Comparison of ENCODE assay signal across 1 cellular context in genomic region chr17:36825113-36825955, GRCh38.
TF ChIP-seq lines count a peak whose summit lies in the region.

No MANE protein-coding gene starts in this region.

TF ChIP-seq in HCT116, 20 proteins besides CTCF, POLR2A, EP300 and RAD21:
- TF ChIP-seq, protein P1, sequence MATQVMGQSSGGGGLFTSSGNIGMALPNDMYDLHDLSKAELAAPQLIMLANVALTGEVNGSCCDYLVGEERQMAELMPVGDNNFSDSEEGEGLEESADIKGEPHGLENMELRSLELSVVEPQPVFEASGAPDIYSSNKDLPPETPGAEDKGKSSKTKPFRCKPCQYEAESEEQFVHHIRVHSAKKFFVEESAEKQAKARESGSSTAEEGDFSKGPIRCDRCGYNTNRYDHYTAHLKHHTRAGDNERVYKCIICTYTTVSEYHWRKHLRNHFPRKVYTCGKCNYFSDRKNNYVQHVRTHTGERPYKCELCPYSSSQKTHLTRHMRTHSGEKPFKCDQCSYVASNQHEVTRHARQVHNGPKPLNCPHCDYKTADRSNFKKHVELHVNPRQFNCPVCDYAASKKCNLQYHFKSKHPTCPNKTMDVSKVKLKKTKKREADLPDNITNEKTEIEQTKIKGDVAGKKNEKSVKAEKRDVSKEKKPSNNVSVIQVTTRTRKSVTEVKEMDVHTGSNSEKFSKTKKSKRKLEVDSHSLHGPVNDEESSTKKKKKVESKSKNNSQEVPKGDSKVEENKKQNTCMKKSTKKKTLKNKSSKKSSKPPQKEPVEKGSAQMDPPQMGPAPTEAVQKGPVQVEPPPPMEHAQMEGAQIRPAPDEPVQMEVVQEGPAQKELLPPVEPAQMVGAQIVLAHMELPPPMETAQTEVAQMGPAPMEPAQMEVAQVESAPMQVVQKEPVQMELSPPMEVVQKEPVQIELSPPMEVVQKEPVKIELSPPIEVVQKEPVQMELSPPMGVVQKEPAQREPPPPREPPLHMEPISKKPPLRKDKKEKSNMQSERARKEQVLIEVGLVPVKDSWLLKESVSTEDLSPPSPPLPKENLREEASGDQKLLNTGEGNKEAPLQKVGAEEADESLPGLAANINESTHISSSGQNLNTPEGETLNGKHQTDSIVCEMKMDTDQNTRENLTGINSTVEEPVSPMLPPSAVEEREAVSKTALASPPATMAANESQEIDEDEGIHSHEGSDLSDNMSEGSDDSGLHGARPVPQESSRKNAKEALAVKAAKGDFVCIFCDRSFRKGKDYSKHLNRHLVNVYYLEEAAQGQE (IDR thresholded peaks at IDR 0.05; ENCODE audit: low read depth), result no peak
- TF ChIP-seq ELF1 (IDR thresholded peaks at IDR 0.05; ENCODE audit: borderline replicate concordance, low read depth) (no peak), JUND (IDR thresholded peaks at IDR 0.05) (no peak), ZFX (IDR thresholded peaks at IDR 0.05) (no peak), EZH2 (IDR thresholded peaks at IDR 0.05) (no peak), SP1 (IDR thresholded peaks at IDR 0.05; ENCODE audit: low read depth) (no peak), CBX3 (IDR thresholded peaks at IDR 0.05; ENCODE audit: low read depth) (no peak), TCF7L2 (IDR thresholded peaks at IDR 0.05; ENCODE audit: borderline replicate concordance, extremely low read depth, insufficient read depth, insufficient read length) (no peak), EGR1 (IDR thresholded peaks at IDR 0.05; ENCODE audit: low read depth) (no peak), SRF (IDR thresholded peaks at IDR 0.05; ENCODE audit: low read depth) (no peak), CEBPB (IDR thresholded peaks at IDR 0.05; ENCODE audit: low read depth) (no peak), YY1 (IDR thresholded peaks at IDR 0.05; ENCODE audit: extremely low read depth, insufficient replicate concordance, low read depth, low read length) (no peak), ZNF274 (IDR thresholded peaks at IDR 0.05; ENCODE audit: low read depth, low read length) (no peak)
- TF ChIP-seq, protein P2, sequence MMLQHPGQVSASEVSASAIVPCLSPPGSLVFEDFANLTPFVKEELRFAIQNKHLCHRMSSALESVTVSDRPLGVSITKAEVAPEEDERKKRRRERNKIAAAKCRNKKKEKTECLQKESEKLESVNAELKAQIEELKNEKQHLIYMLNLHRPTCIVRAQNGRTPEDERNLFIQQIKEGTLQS (IDR thresholded peaks at IDR 0.05), result no peak
TF ChIP-seq in HCT116: peak in this region for 0.
